Comparison of ENCODE assay signal across 23 cellular contexts in the genomic region with DNA sequence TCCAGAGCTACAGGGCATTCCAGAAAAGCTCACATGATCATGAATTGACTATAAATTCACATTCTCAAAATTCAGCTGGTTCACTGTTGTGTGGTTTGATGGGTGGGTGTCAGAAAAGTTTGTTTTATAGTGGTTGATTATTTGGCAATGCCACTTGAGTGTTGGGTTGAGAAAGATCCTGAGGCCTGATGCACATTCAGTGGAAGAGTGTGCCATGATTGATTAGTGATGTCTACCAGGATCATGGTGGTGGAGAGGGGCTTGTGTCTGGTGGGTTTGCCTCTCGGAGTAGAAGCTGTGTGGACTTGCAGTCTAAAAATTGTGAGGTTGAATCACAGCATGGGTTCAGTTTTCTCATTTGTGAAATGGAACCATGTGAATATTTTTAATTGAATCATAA. TPM values are rescaled to one million over a fixed set of nuclear protein-coding genes. Genes with fewer than 3 reads are reported as not detected.
DNase-seq lines count a peak whose midpoint lies in the region; FAIRE-seq and TF ChIP-seq lines count a peak whose summit lies in the region.
"Had no signal": no experiment of that assay in that cellular context is flagged by ENCODE, and none has a peak within 500 bp of the region (broad histone marks: within the 10 kb centered on the region; RNA-seq: fewer than 3 reads in every experiment).

No MANE protein-coding gene starts in this region.

- no peak for DNase-seq in activated naive CD4-positive, alpha-beta T cell treated with anti-CD3 and anti-CD28 coated beads for 36 hours
- no peak for DNase-seq in activated naive CD4-positive, alpha-beta T cell treated with anti-CD3 and anti-CD28 coated beads, Interleukin-2, amount 50 U/mL, for 16 hours
- DNase-seq in Karpas-422, result no peak
- no peak for DNase-seq in astrocyte (ENCODE audit: low read depth)
- no peak for DNase-seq in progenitor cell of endocrine pancreas (ENCODE audit: low spot score, unreplicated experiment)
- DNase-seq in NK-92 (lab: John Stamatoyannopoulos, UW; ENCODE audit: unreplicated experiment), result no peak
- no peak for DNase-seq in osteoblast (ENCODE audit: insufficient read length, low spot score, missing footprints)
- no peak for DNase-seq in NCI-H1417 treated with DMSO at 0.1 percent for 48 hours (lab: John Stamatoyannopoulos, UW)
- DNase-seq: activated CD4-positive, CD25-positive, alpha-beta regulatory T cell treated with anti-CD3 and anti-CD28 coated beads, Interleukin-2, amount 50 U/mL, for 72 hours; activated effector memory CD4-positive, alpha-beta T cell treated with Interleukin-2 at 50 U/mL for 16 hours; HCEC 1CT; heart right ventricle; IMR-90; kidney; mucosa of descending colon; NCI-H1092; NCI-H82; psoas muscle; RPMI8226; stimulated activated naive CD4-positive, alpha-beta T cell treated with Interleukin-2 at 50 U/mL for 16 hours; SW 1271 had no signal

- H4K20me1 ChIP-seq in Karpas-422 (ENCODE audit: insufficient read depth, low read depth, low read length) (peaks cover 34% of the 10 kb centered on the region), astrocyte (ENCODE audit: insufficient read depth, low read length) (peaks cover 9% of the 10 kb centered on the region), osteoblast (ENCODE audit: insufficient read depth, low read length) (peaks cover 7% of the 10 kb centered on the region)

- H3K36me3 ChIP-seq in Karpas-422 (ENCODE audit: insufficient read depth, low read length), result peaks cover 38% of the 10 kb centered on the region
- peaks cover 39% of the 10 kb centered on the region for H3K36me3 ChIP-seq in astrocyte (ENCODE audit: insufficient read depth, low read length)
- peaks cover 45% of the 10 kb centered on the region for H3K36me3 ChIP-seq in osteoblast (ENCODE audit: insufficient read depth, low read length)
- H3K36me3 ChIP-seq: breast epithelium had no signal

- H3K9ac ChIP-seq in Karpas-422 (ENCODE audit: low read length) (no peak overlapping the region; the same call in 1 of the 2 replicates), astrocyte (ENCODE audit: low read length) (no peak overlapping the region)

- no peaks in the 10 kb centered on the region for H3K9me2 ChIP-seq in Karpas-422 (replicated peaks; ENCODE audit: insufficient read depth, low read length)

- H3K36me3 Mint-ChIP-seq in activated naive CD4-positive, alpha-beta T cell treated with anti-CD3 and anti-CD28 coated beads for 36 hours (ENCODE audit: low read depth), result peaks cover 48% of the 10 kb centered on the region
- H3K36me3 Mint-ChIP-seq in astrocyte (ENCODE audit: low read depth, unreplicated experiment), result peaks cover 35% of the 10 kb centered on the region
- H3K36me3 Mint-ChIP-seq in progenitor cell of endocrine pancreas (ENCODE audit: insufficient read depth), result peaks cover 16% of the 10 kb centered on the region

- intact Hi-C loops in activated naive CD4-positive, alpha-beta T cell treated with anti-CD3 and anti-CD28 coated beads for 36 hours (cut with micrococcal nuclease), result loop anchor here (5.0 kb wide), 1 partner anchor 416 kb away; no protein-coding TSS in a partner anchor

- H3K4me2 ChIP-seq in Karpas-422 (ENCODE audit: low read depth, low read length, poor library complexity, severe bottlenecking) (peak overlapping the region; percentile 83), astrocyte (ENCODE audit: low read length) (no peak overlapping the region), osteoblast (ENCODE audit: insufficient read depth, low read length) (no peak overlapping the region)

- no peak overlapping the region for H3K4me3 ChIP-seq in Karpas-422 (ENCODE audit: low read length)
- no peak overlapping the region for H3K4me3 ChIP-seq in astrocyte (ENCODE audit: insufficient read depth, low read depth, low read length)
- H3K4me3 ChIP-seq in osteoblast (ENCODE audit: insufficient read depth, low read length), result no peak overlapping the region
- H3K4me3 ChIP-seq: breast epithelium, mucosa of descending colon had no signal

- peak overlapping the region; percentile 37 for H3K4me3 Mint-ChIP-seq in activated naive CD4-positive, alpha-beta T cell treated with anti-CD3 and anti-CD28 coated beads for 36 hours
- H3K4me3 Mint-ChIP-seq in astrocyte (ENCODE audit: unreplicated experiment) (peak overlapping the region; percentile 60), progenitor cell of endocrine pancreas (ENCODE audit: low read depth) (peak overlapping the region; percentile 53)

- H3K9me3 Mint-ChIP-seq in activated naive CD4-positive, alpha-beta T cell treated with anti-CD3 and anti-CD28 coated beads for 36 hours, result no peaks in the 10 kb centered on the region
- H3K9me3 Mint-ChIP-seq in astrocyte (ENCODE audit: unreplicated experiment) (peaks cover 3% of the 10 kb centered on the region), progenitor cell of endocrine pancreas (ENCODE audit: low read depth) (no peaks in the 10 kb centered on the region)

- H2AFZ ChIP-seq in Karpas-422 (ENCODE audit: low read length) (no peak overlapping the region), astrocyte (ENCODE audit: low read depth, low read length) (no peak overlapping the region), osteoblast (ENCODE audit: low read length) (no peak overlapping the region)

- H3K27me3 ChIP-seq in Karpas-422 (ENCODE audit: low read length) (no peaks in the 10 kb centered on the region), astrocyte (ENCODE audit: insufficient read depth, low read length) (no peaks in the 10 kb centered on the region), osteoblast (ENCODE audit: insufficient read depth, low read length) (no peaks in the 10 kb centered on the region)
- H3K27me3 ChIP-seq: breast epithelium, heart right ventricle, spleen had no signal

- no peak for FAIRE-seq in astrocyte (lab: Jason Lieb, UNC)
- FAIRE-seq: kidney had no signal

- H3K27ac ChIP-seq in Karpas-422 (ENCODE audit: low read length) (no peak overlapping the region), astrocyte (ENCODE audit: low read depth, low read length) (no peak overlapping the region), osteoblast (ENCODE audit: low read depth, low read length) (no peak overlapping the region)
- H3K27ac ChIP-seq: breast epithelium, psoas muscle, spleen had no signal

- CTCF ChIA-PET in activated naive CD4-positive, alpha-beta T cell treated with anti-CD3 and anti-CD28 coated beads for 36 hours (lab: Charles Lee), result interaction anchor here (1.1 to 2.4 kb wide), 4 partner anchors 10 to 41 kb away, joined by 3 to 8 read pairs (median 4); no protein-coding TSS in a partner anchor

- peaks cover 46% of the 10 kb centered on the region for H3K4me1 Mint-ChIP-seq in activated naive CD4-positive, alpha-beta T cell treated with anti-CD3 and anti-CD28 coated beads for 36 hours (ENCODE audit: low read depth)
- peaks cover 11% of the 10 kb centered on the region for H3K4me1 Mint-ChIP-seq in astrocyte (ENCODE audit: low read depth, unreplicated experiment)
- peaks cover 19% of the 10 kb centered on the region for H3K4me1 Mint-ChIP-seq in progenitor cell of endocrine pancreas (ENCODE audit: low read depth)

- H3K4me1 ChIP-seq in Karpas-422 (ENCODE audit: low read length) (peaks cover 29% of the 10 kb centered on the region), astrocyte (ENCODE audit: insufficient read depth, low read length) (peaks cover 13% of the 10 kb centered on the region), osteoblast (ENCODE audit: insufficient read depth, low read length) (peaks cover 21% of the 10 kb centered on the region)

- H3K79me2 ChIP-seq in Karpas-422 (ENCODE audit: low read length) (peaks cover 83% of the 10 kb centered on the region), astrocyte (ENCODE audit: insufficient read depth, low read length) (peaks cover 83% of the 10 kb centered on the region), osteoblast (ENCODE audit: insufficient read depth, low read length) (peaks cover 80% of the 10 kb centered on the region)

- no peaks in the 10 kb centered on the region for H3K27me3 Mint-ChIP-seq in activated naive CD4-positive, alpha-beta T cell treated with anti-CD3 and anti-CD28 coated beads for 36 hours (ENCODE audit: low read depth)
- H3K27me3 Mint-ChIP-seq in astrocyte (ENCODE audit: low read depth, unreplicated experiment), result no peaks in the 10 kb centered on the region
- no peaks in the 10 kb centered on the region for H3K27me3 Mint-ChIP-seq in progenitor cell of endocrine pancreas

- no peak overlapping the region for H3K27ac Mint-ChIP-seq in activated naive CD4-positive, alpha-beta T cell treated with anti-CD3 and anti-CD28 coated beads for 36 hours
- H3K27ac Mint-ChIP-seq in astrocyte (ENCODE audit: unreplicated experiment), result no peak overlapping the region
- H3K27ac Mint-ChIP-seq in progenitor cell of endocrine pancreas, result peak overlapping the region; percentile 39

- TF ChIP-seq CTCF in astrocyte (IDR thresholded peaks at IDR 0.05; ENCODE audit: insufficient read depth, low read depth, low read length) (no peak), progenitor cell of endocrine pancreas (IDR thresholded peaks at IDR 0.05; ENCODE audit: unreplicated experiment) (no peak), osteoblast (IDR thresholded peaks at IDR 0.05; ENCODE audit: extremely low read depth, low read depth, low read length) (no peak)

- H3K9me3 ChIP-seq in Karpas-422 (ENCODE audit: low read length), result no peaks in the 10 kb centered on the region
- H3K9me3 ChIP-seq in astrocyte (ENCODE audit: insufficient read depth, low read depth, low read length), result no peaks in the 10 kb centered on the region
- no peaks in the 10 kb centered on the region for H3K9me3 ChIP-seq in osteoblast (ENCODE audit: low read depth, low read length)
- H3K9me3 ChIP-seq: breast epithelium, heart right ventricle, mucosa of descending colon, psoas muscle, spleen had no signal

RNA-seq across cellular contexts. Expression of a gene that starts 2.0 kb away (rescaled TPM):
- 10 to 100 TPM; 39.5 to 44.6 TPM for total RNA-seq in activated naive CD4-positive, alpha-beta T cell treated with anti-CD3 and anti-CD28 coated beads for 36 hours
- 41.4 and 76.8 TPM in 2 replicates for total RNA-seq in Karpas-422 (2014; rRNA removed; shearing (Covaris generic); ENCODE audit: low replicate concordance)
- total RNA-seq in astrocyte (37.6 and 39.3 TPM in 2 replicates), progenitor cell of endocrine pancreas (33.0 and 36.4 TPM in 2 replicates), osteoblast (19.2 and 23.9 TPM in 2 replicates)

RNA-seq across cellular contexts. Expression of a gene that starts 3.6 kb away (rescaled TPM):
- total RNA-seq in activated naive CD4-positive, alpha-beta T cell treated with anti-CD3 and anti-CD28 coated beads for 36 hours, result 10 to 100 TPM; 60.7 to 63.4 TPM
- total RNA-seq in Karpas-422 (2014; rRNA removed; shearing (Covaris generic); ENCODE audit: low replicate concordance), result 63.7 and 67.1 TPM in 2 replicates
- total RNA-seq in astrocyte (69.9 and 72.2 TPM in 2 replicates), progenitor cell of endocrine pancreas (40.5 and 40.6 TPM in 2 replicates), osteoblast (35.1 and 35.7 TPM in 2 replicates)
